In genomic region chr2:189506514-189506976, GRCh38 we compare ENCODE assay signal across 1 cellular context.
TF ChIP-seq lines count a peak whose summit lies in the region.

No MANE protein-coding gene starts in this region.

TF ChIP-seq in SK-N-SH treated with all-trans-retinoic acid at 6 μM for 48 hours, 23 proteins besides CTCF, POLR2A, EP300 and RAD21 (continued from another document):
- TF ChIP-seq TSHZ2 (CRISPR knock-in tag; IDR thresholded peaks at IDR 0.05) (no peak), ZNF565 (CRISPR knock-in tag; conservative IDR thresholded peaks at IDR 0.05; ENCODE audit: low read depth) (no peak), TOX (CRISPR knock-in tag; IDR thresholded peaks at IDR 0.05; ENCODE audit: borderline replicate concordance) (no peak), CSRNP3 (CRISPR knock-in tag; IDR thresholded peaks at IDR 0.05) (no peak), ZNF8 (CRISPR knock-in tag; IDR thresholded peaks at IDR 0.05) (no peak), ZFP3 (CRISPR knock-in tag; IDR thresholded peaks at IDR 0.05) (no peak), ARNTL (CRISPR knock-in tag; IDR thresholded peaks at IDR 0.05; ENCODE audit: borderline replicate concordance, low read depth) (no peak), PATZ1 (CRISPR knock-in tag; IDR thresholded peaks at IDR 0.05; ENCODE audit: borderline replicate concordance) (no peak), ZC3H10 (CRISPR knock-in tag; IDR thresholded peaks at IDR 0.05) (no peak), BACH2 (CRISPR knock-in tag; IDR thresholded peaks at IDR 0.05; ENCODE audit: borderline replicate concordance) (no peak), ZNF70 (CRISPR knock-in tag; IDR thresholded peaks at IDR 0.05) (no peak), SNAI2 (CRISPR knock-in tag; IDR thresholded peaks at IDR 0.05) (no peak), ZFP30 (CRISPR knock-in tag; IDR thresholded peaks at IDR 0.05) (no peak)
